15 cellular contexts compared by ENCODE assay signal in genomic region chr11:40099391-40100169, GRCh38.
"Had no signal": no experiment of that assay in that cellular context is flagged by ENCODE, and none has a peak within 500 bp of the region (broad histone marks: within the 10 kb centered on the region; RNA-seq: fewer than 3 reads in every experiment).

No MANE protein-coding gene starts in this region.

- H3K27ac Mint-ChIP-seq: activated CD4-positive, alpha-beta T cell treated with anti-CD3 and anti-CD28 coated beads, Interleukin-2, amount 10 ng/mL, durations not matched to agents 7 days and 5 days; activated naive CD8-positive, alpha-beta T cell; nephron; T-helper 17 cell had no signal

- H3K27ac ChIP-seq: body of pancreas, psoas muscle, upper lobe of left lung had no signal

- DNase-seq: activated CD4-positive, alpha-beta T cell treated with anti-CD3 and anti-CD28 coated beads, Interleukin-2, amount 10 ng/mL, durations not matched to agents 7 days and 5 days; activated gamma-delta T cell treated with Interleukin-2 at 50 U/mL for 16 hours; amniotic stem cell; body of pancreas; cortex of kidney; effector CD8-positive, alpha-beta T cell; foreskin fibroblast; glutamatergic neuron; psoas muscle; stimulated activated naive CD8-positive, alpha-beta T cell treated with anti-CD3 and anti-CD28 coated beads, Interleukin-15, Interleukin-2, amounts not matched to agents 100 U/mL and 50 U/mL, for 24 hours; T-helper 17 cell had no signal

- H3K36me3 ChIP-seq: upper lobe of left lung had no signal

- H3K4me3 ChIP-seq: body of pancreas, psoas muscle, upper lobe of left lung had no signal

- H3K9me3 ChIP-seq: body of pancreas, psoas muscle had no signal

- H3K27me3 ChIP-seq: body of pancreas, upper lobe of left lung had no signal

- ATAC-seq: body of pancreas; psoas muscle; sciatic nerve; stimulated activated naive CD8-positive, alpha-beta T cell treated with anti-CD3 and anti-CD28 coated beads, Interleukin-15, Interleukin-2, amounts not matched to agents 100 U/mL and 50 U/mL, for 24 hours; T-helper 17 cell had no signal

- H3K27me3 Mint-ChIP-seq: activated CD4-positive, alpha-beta T cell treated with anti-CD3 and anti-CD28 coated beads, Interleukin-2, amount 10 ng/mL, durations not matched to agents 7 days and 5 days; activated naive CD8-positive, alpha-beta T cell; T-helper 17 cell had no signal

- H3K4me1 ChIP-seq: body of pancreas, psoas muscle, upper lobe of left lung had no signal

- H3K4me1 Mint-ChIP-seq: activated CD4-positive, alpha-beta T cell treated with anti-CD3 and anti-CD28 coated beads, Interleukin-2, amount 10 ng/mL, durations not matched to agents 7 days and 5 days; T-helper 17 cell had no signal

- H3K4me3 Mint-ChIP-seq: activated CD4-positive, alpha-beta T cell treated with anti-CD3 and anti-CD28 coated beads, Interleukin-2, amount 10 ng/mL, durations not matched to agents 7 days and 5 days; activated naive CD8-positive, alpha-beta T cell; nephron; T-helper 17 cell had no signal
